ENCODE assay signal across 19 cellular contexts in the genomic region with DNA sequence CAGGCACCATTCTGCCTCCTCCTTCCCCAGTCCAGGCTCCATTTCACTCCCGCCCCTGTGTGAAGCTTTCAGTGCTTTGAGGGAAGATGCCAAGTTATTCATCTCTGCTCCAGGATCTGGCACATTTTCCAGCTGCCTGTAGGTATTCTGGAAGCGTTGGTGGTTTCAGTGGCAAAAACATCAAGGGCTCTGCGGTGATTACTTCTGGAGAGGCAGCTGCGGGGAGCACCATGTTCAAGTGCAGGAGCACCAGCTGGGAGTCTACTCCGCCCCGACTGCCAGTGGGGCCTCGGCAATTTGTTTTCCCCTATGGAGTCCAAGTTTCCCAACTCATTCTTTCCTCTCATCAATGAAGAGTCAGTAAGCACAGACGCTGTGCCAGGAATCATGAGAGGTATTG.
DNase-seq lines count a peak whose midpoint lies in the region; TF ChIP-seq lines count a peak whose summit lies in the region.
"Had no signal": no experiment of that assay in that cellular context is flagged by ENCODE, and none has a peak within 500 bp of the region (broad histone marks: within the 10 kb centered on the region; RNA-seq: fewer than 3 reads in every experiment).

No MANE protein-coding gene starts in this region.

- H3K4me1 ChIP-seq in suprapubic skin = peaks cover 12% of the 10 kb centered on the region
- H3K4me1 ChIP-seq in Peyer's patch = no peaks in the 10 kb centered on the region

- H3K36me3 ChIP-seq in MG63 = no peaks in the 10 kb centered on the region
- no peaks in the 10 kb centered on the region for H3K36me3 ChIP-seq in suprapubic skin
- H3K36me3 ChIP-seq in Peyer's patch = no peaks in the 10 kb centered on the region

- TF ChIP-seq CTCF in suprapubic skin (IDR thresholded peaks at IDR 0.05) (no peak), Peyer's patch (IDR thresholded peaks at IDR 0.05) (no peak)

- H3K27ac ChIP-seq in suprapubic skin = no peak overlapping the region
- H3K27ac ChIP-seq in Peyer's patch = no peak overlapping the region
- H3K27ac ChIP-seq: GM23248 had no signal

- no peaks in the 10 kb centered on the region for H3K27me3 ChIP-seq in MG63
- H3K27me3 ChIP-seq in suprapubic skin = peaks cover 1% of the 10 kb centered on the region
- no peaks in the 10 kb centered on the region for H3K27me3 ChIP-seq in Peyer's patch

- TF ChIP-seq EP300 in suprapubic skin (IDR thresholded peaks at IDR 0.05) = no peak

- H3K4me3 ChIP-seq in MG63 (no peak overlapping the region), suprapubic skin (no peak overlapping the region), Peyer's patch (no peak overlapping the region)
- H3K4me3 ChIP-seq: GM12878, GM23248 had no signal

- 38% methylated on average over 8 of the region's 8 CpGs for WGBS in suprapubic skin

- no peaks in the 10 kb centered on the region for H3K9me3 ChIP-seq in MG63
- H3K9me3 ChIP-seq in suprapubic skin = no peaks in the 10 kb centered on the region
- H3K9me3 ChIP-seq in Peyer's patch = no peaks in the 10 kb centered on the region

- DNase-seq in DMS79 (lab: John Stamatoyannopoulos, UW) (peak; percentile 44), MG63 (peak; percentile 82), astrocyte of the hippocampus (ENCODE audit: low read depth, low spot score) (peak; percentile 73), myocyte (ENCODE audit: low read depth) (peak; percentile 72), midbrain (lab: John Stamatoyannopoulos, UW) (no peak), suprapubic skin (ENCODE audit: low spot score in 2 of 2) (no peak), Peyer's patch (no peak), NCI-H1436 treated with DMSO at 0.1 percent for 48 hours (lab: John Stamatoyannopoulos, UW) (no peak)
- DNase-seq: GM23248; Kasumi-1; MM.1S; NCI-H1048; NCI-H146; NCI-H2029 treated with DMSO at 0.1 percent for 48 hours; NCI-H2171 treated with DMSO at 0.1 percent for 48 hours; NCI-H526 treated with DMSO at 0.1 percent for 48 hours; NK-92 treated with Interleukin-12 subunit alpha and Interleukin-12 subunit beta, amount 100 ng/mL, for 24 hours; T-cell had no signal

- no peak for TF ChIP-seq POLR2A in suprapubic skin (IDR thresholded peaks at IDR 0.05)
- no peak for TF ChIP-seq POLR2A in Peyer's patch (IDR thresholded peaks at IDR 0.05)

Comparison
In these comparisons a context has a peak if more than half of its experiments do, and no peak if none do; other contexts are left out.
1. DNase-seq: peak in DMS79 (single experiment), MG63 (single experiment), astrocyte of the hippocampus (single experiment) and myocyte (single experiment); none in midbrain (single experiment), suprapubic skin (0 of 2), Peyer's patch (0 of 3) and NCI-H1436 treated with DMSO at 0.1 percent for 48 hours (single experiment).